In genomic region chr1:109483658-109484518, GRCh38 we compare ENCODE assay signal across 8 cellular contexts. TPM values are rescaled to one million over a fixed set of nuclear protein-coding genes. Genes with fewer than 3 reads are reported as not detected.
DNase-seq lines count a peak whose midpoint lies in the region; ATAC-seq and TF ChIP-seq lines count a peak whose summit lies in the region.

A gene with protein sequence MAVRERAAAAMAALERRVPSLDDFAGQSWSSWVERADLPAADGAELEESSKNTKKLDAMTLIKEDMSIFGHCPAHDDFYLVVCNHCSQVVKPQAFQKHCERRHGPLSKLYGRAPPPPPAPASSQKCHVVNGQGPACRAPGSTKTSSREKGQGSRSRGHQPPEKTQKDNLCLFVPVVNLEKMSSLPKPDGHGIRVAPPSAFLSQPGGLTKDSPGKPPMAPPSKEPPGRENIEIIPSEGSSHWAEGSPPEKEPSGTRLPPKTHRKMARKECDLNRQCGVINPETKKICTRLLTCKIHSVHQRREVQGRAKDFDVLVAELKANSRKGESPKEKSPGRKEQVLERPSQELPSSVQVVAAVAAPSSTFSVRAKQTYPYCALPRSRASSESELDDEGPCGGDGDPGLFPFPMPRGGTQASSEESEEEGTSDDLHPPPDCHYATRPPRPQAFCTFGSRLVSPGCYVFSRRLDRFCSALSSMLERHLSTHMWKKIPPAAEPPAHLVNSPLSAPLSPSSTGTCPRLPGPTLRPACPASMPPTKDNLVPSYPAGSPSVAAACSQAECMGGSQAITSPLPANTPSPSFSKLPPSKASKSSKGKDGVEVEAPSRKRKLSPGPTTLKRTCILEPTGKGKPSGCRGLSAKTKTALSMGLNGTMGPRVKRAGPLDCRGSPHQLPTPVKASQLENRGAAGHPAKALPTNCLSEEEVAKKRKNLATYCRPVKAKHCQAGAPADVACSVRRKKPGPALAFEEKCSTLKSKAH (plus strand): TSS chr1:109483905. CDS start chr1:109483954, 49 bp downstream.

- peak within 1 kb of the TSS; percentile 91 for H3K9ac ChIP-seq in neural cell (ENCODE audit: low read length)

- H4K20me1 ChIP-seq in neural cell (ENCODE audit: insufficient read depth) = no peaks in the 10 kb centered on the region

- DNase-seq in ELF-1 (ENCODE audit: low read depth, low spot score) = peak; percentile 81
- DNase-seq in H7 = peak; percentile 100
- DNase-seq in M059J (ENCODE audit: low read depth) = peak; percentile 84
- peak; percentile 93 for DNase-seq in activated effector memory CD4-positive, alpha-beta T cell treated with Interleukin-2 at 50 U/mL for 16 hours
- peak; percentile 90 for DNase-seq in fibroblast of the aortic adventitia (ENCODE audit: low read depth)
- peak; percentile 91 to 93 for DNase-seq in stimulated activated naive CD8-positive, alpha-beta T cell treated with anti-CD3 and anti-CD28 coated beads, Interleukin-15, amount 100 ng/mL, for 72 hours

- peak within 1 kb of the TSS; percentile 92 for H3K27ac ChIP-seq in neural cell (ENCODE audit: low read length)

- H3K36me3 ChIP-seq in H7 (replicated peaks; ENCODE audit: control insufficient read depth, insufficient read depth, low read length) (no peaks in the 10 kb centered on the region; the same call in 1 of the 2 replicates), neural cell (ENCODE audit: insufficient read depth, low read length) (no peaks in the 10 kb centered on the region)

- H3K9me3 Mint-ChIP-seq in stimulated activated naive CD8-positive, alpha-beta T cell treated with anti-CD3 and anti-CD28 coated beads, Interleukin-15, amount 100 ng/mL, for 72 hours = no peaks in the 10 kb centered on the region

- peak within 1 kb of the TSS; percentile 92 to 95 for H3K4me3 Mint-ChIP-seq in stimulated activated naive CD8-positive, alpha-beta T cell treated with anti-CD3 and anti-CD28 coated beads, Interleukin-15, amount 100 ng/mL, for 72 hours

- H3K27me3 ChIP-seq in H7 (ENCODE audit: control insufficient read depth, insufficient read depth, low read length) = no peaks in the 10 kb centered on the region; the same call in 1 of the 2 replicates
- no peaks in the 10 kb centered on the region for H3K27me3 ChIP-seq in neural cell (ENCODE audit: insufficient read depth, low read depth, low read length)

- peak; percentile 80 for TF ChIP-seq POLR2A in Raji (IDR thresholded peaks at IDR 0.05; ENCODE audit: insufficient read depth, low read depth, low read length)

- no peak for TF ChIP-seq RAD21 in neural cell (conservative IDR thresholded peaks at IDR 0.05)

- H3K4me1 Mint-ChIP-seq in stimulated activated naive CD8-positive, alpha-beta T cell treated with anti-CD3 and anti-CD28 coated beads, Interleukin-15, amount 100 ng/mL, for 72 hours = peaks cover 51% of the 10 kb centered on the region

- H3K9me3 ChIP-seq in neural cell (ENCODE audit: low read length) = no peaks in the 10 kb centered on the region

- ATAC-seq in stimulated activated naive CD8-positive, alpha-beta T cell treated with anti-CD3 and anti-CD28 coated beads, Interleukin-15, amount 100 ng/mL, for 72 hours = peak; percentile 79

- H3K4me3 ChIP-seq in H7 (ENCODE audit: insufficient read depth, low read depth, low read length) (peak within 1 kb of the TSS; percentile 74), fibroblast of the aortic adventitia (ENCODE audit: low read depth, low read length) (peak within 1 kb of the TSS; percentile 97), neural cell (ENCODE audit: low read length) (peak within 1 kb of the TSS; percentile 81)

- H3K4me2 ChIP-seq in neural cell (ENCODE audit: low read length) = peak within 1 kb of the TSS; percentile 70

- no peaks in the 10 kb centered on the region for H3K9me2 ChIP-seq in neural cell (ENCODE audit: insufficient read depth, low read length)

- peaks cover 8% of the 10 kb centered on the region for H3K79me2 ChIP-seq in neural cell (replicated peaks; ENCODE audit: insufficient read depth, low read length)

- TF ChIP-seq CTCF in fibroblast of the aortic adventitia (IDR thresholded peaks at IDR 0.05; ENCODE audit: insufficient read depth, low read length) (no peak), neural cell (IDR thresholded peaks at IDR 0.05; ENCODE audit: poor library complexity, severe bottlenecking) (peak; percentile 3)

- H3K27me3 Mint-ChIP-seq in stimulated activated naive CD8-positive, alpha-beta T cell treated with anti-CD3 and anti-CD28 coated beads, Interleukin-15, amount 100 ng/mL, for 72 hours = peaks cover 20% of the 10 kb centered on the region

- H2AFZ ChIP-seq in neural cell (ENCODE audit: low read depth, low read length) = peak within 1 kb of the TSS; percentile 94

- H3K27ac Mint-ChIP-seq in stimulated activated naive CD8-positive, alpha-beta T cell treated with anti-CD3 and anti-CD28 coated beads, Interleukin-15, amount 100 ng/mL, for 72 hours = peak within 1 kb of the TSS; percentile 95

- no peaks in the 10 kb centered on the region for H3F3A ChIP-seq in neural cell (ENCODE audit: insufficient read depth, low read length, poor library complexity, severe bottlenecking)

- TF ChIP-seq EP300 in neural cell (conservative IDR thresholded peaks at IDR 0.05; ENCODE audit: poor library complexity, severe bottlenecking) = peak; percentile 50

TF ChIP-seq in neural cell, 6 proteins besides CTCF, POLR2A, EP300 and RAD21:
- TF ChIP-seq MXI1 (conservative IDR thresholded peaks at IDR 0.05; ENCODE audit: poor library complexity, severe bottlenecking) (peak; percentile 96), POLR2AphosphoS5 (IDR thresholded peaks at IDR 0.05) (peak; percentile 90), REST (IDR thresholded peaks at IDR 0.05; ENCODE audit: borderline replicate concordance) (peak; percentile 98), SMC3 (conservative IDR thresholded peaks at IDR 0.05; ENCODE audit: poor library complexity) (peak; percentile 13), TAF1 (IDR thresholded peaks at IDR 0.05; ENCODE audit: low read depth) (peak; percentile 100), EZH2 (IDR thresholded peaks at IDR 0.05; ENCODE audit: borderline replicate concordance, insufficient read depth, low read length, poor library complexity, severe bottlenecking) (no peak)

RNA-seq across cellular contexts. Expression of the gene that starts here (rescaled TPM):
- total RNA-seq in H7 (2014; rRNA removed; shearing (Covaris generic)) = 9.6 and 9.9 TPM in 2 replicates
- total RNA-seq in M059J (2014; rRNA removed; shearing (Covaris generic)) = 2.4 and 5.0 TPM in 2 replicates
- 1.6 and 2.9 TPM in 2 replicates for total RNA-seq in fibroblast of the aortic adventitia (ENCODE audit: low replicate concordance)
- polyA plus RNA-seq in neural cell = 14.3 and 16.9 TPM in 2 replicates
- 11.4 and 12.7 TPM in 2 replicates for polyA minus RNA-seq in neural cell

Comparison
In these comparisons a context has a peak if more than half of its experiments do, and no peak if none do; other contexts are left out.
1. Peak in every context shown above with its lines: DNase-seq, ATAC-seq, H3K4me3 ChIP-seq and H3K27ac ChIP-seq.